1 cellular context compared by ENCODE assay signal in the genomic region with DNA sequence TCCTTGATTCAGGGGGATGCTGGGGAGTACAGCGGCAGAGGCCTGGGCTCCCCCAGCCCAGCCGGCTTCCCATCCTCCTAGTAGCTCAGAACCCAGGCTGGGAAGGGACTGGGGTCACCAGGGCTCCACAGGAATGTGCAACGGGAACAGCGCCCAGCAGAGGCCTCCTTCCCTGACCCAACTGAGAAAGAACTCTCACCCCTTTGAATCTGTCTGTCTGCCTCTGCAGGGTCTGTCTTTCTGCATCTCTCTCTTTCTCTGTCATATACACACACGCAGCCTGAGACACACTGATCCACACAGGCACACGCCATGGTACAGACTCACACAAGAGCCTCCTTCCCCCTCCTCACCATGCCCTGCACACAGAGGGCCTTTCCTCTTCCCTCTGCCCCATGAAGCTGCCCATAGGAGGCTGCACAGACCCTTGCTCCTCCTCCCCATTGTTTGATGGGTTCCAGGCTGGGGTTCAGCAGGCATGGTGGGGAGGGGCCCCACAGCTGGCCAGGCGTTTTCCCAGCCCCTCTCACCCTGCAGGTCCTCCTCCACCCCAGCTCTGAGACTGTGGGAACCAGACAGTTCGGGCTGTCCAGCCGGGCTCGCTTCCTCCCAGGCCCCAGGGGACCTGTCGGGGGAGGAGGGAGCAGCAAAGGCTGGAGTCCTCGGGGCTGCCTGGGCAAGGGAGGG.
TF ChIP-seq lines count a peak whose summit lies in the region.

No MANE protein-coding gene starts in this region.

TF ChIP-seq in HCT116, 20 proteins besides CTCF, POLR2A, EP300 and RAD21 (continued from another document):
- no peak for TF ChIP-seq POLR2AphosphoS5 (IDR thresholded peaks at IDR 0.05; ENCODE audit: low read depth, low read length)
